ENCODE assay signal across 1 cellular context in genomic region chr7:4631664-4632171, GRCh38.
TF ChIP-seq lines count a peak whose summit lies in the region.

No MANE protein-coding gene starts in this region.

TF ChIP-seq in HepG2, 621 proteins besides CTCF, POLR2A, EP300 and RAD21 (continued from another document and continues in another):
- TF ChIP-seq ARID5B (CRISPR knock-in tag; IDR thresholded peaks at IDR 0.05) (peak; percentile 47), SALL2 (CRISPR knock-in tag; IDR thresholded peaks at IDR 0.05) (no peak), ZNF431 (CRISPR knock-in tag; IDR thresholded peaks at IDR 0.05; ENCODE audit: borderline replicate concordance, low read depth) (no peak), ZKSCAN5 (CRISPR knock-in tag; IDR thresholded peaks at IDR 0.05) (no peak), ZNF101 (CRISPR knock-in tag; IDR thresholded peaks at IDR 0.05; ENCODE audit: borderline replicate concordance, low read depth) (no peak), ZBTB3 (CRISPR knock-in tag; IDR thresholded peaks at IDR 0.05; ENCODE audit: borderline replicate concordance, low read depth) (no peak), FLYWCH1 (CRISPR knock-in tag; IDR thresholded peaks at IDR 0.05) (no peak), E2F5 (CRISPR knock-in tag; conservative IDR thresholded peaks at IDR 0.05) (no peak), PHF21A (CRISPR knock-in tag; IDR thresholded peaks at IDR 0.05) (0 out of 2 replicates have a peak, but pooled peaks have one; percentile 22), ZNF136 (CRISPR knock-in tag; IDR thresholded peaks at IDR 0.05; ENCODE audit: low read depth) (no peak), HINFP (CRISPR knock-in tag; IDR thresholded peaks at IDR 0.05; ENCODE audit: low read depth) (peak; percentile 76; the same call in 1 of the 2 replicates), ATF4 (CRISPR knock-in tag; IDR thresholded peaks at IDR 0.05) (no peak), CEBPG (CRISPR knock-in tag; IDR thresholded peaks at IDR 0.05) (peak; percentile 81), NFIC (IDR thresholded peaks at IDR 0.05; ENCODE audit: low read length) (no peak), ZNF496 (CRISPR knock-in tag; IDR thresholded peaks at IDR 0.05; ENCODE audit: insufficient replicate concordance) (no peak), ZNF691 (CRISPR knock-in tag; IDR thresholded peaks at IDR 0.05; ENCODE audit: borderline replicate concordance, low read depth) (0 out of 2 replicates have a peak, but pooled peaks have one; percentile 46), SALL1 (CRISPR knock-in tag; IDR thresholded peaks at IDR 0.05) (no peak), ZNF678 (CRISPR knock-in tag; IDR thresholded peaks at IDR 0.05) (no peak), NCOA1 (CRISPR knock-in tag; IDR thresholded peaks at IDR 0.05) (no peak), DDIT3 (CRISPR knock-in tag; IDR thresholded peaks at IDR 0.05) (no peak), MEIS1 (CRISPR knock-in tag; IDR thresholded peaks at IDR 0.05; ENCODE audit: borderline replicate concordance) (0 out of 2 replicates have a peak, but pooled peaks have one; percentile 67), SRSF9 (IDR thresholded peaks at IDR 0.05; ENCODE audit: borderline replicate concordance, insufficient read depth, low read depth, low read length, poor library complexity, severe bottlenecking) (no peak), ZNF510 (CRISPR knock-in tag; IDR thresholded peaks at IDR 0.05; ENCODE audit: low read depth) (0 out of 2 replicates have a peak, but pooled peaks have one; percentile 56), ZNF567 (CRISPR knock-in tag; IDR thresholded peaks at IDR 0.05; ENCODE audit: borderline replicate concordance) (no peak), SP5 (CRISPR knock-in tag; IDR thresholded peaks at IDR 0.05; ENCODE audit: borderline replicate concordance, low read depth) (no peak), PCBP1 (IDR thresholded peaks at IDR 0.05; ENCODE audit: borderline replicate concordance, low read depth, low read length) (no peak), ZNF530 (CRISPR knock-in tag; IDR thresholded peaks at IDR 0.05; ENCODE audit: low read depth) (no peak), ZNF776 (CRISPR knock-in tag; IDR thresholded peaks at IDR 0.05) (no peak), JARID2 (CRISPR knock-in tag; IDR thresholded peaks at IDR 0.05; ENCODE audit: insufficient replicate concordance) (no peak), CC2D1A (CRISPR knock-in tag; IDR thresholded peaks at IDR 0.05) (no peak), NCOR1 (IDR thresholded peaks at IDR 0.05; ENCODE audit: borderline replicate concordance, low read length) (no peak), ZBTB33 (CRISPR knock-in tag; IDR thresholded peaks at IDR 0.05) (0 out of 2 replicates have a peak, but pooled peaks have one; percentile 9), RXRA (CRISPR knock-in tag; IDR thresholded peaks at IDR 0.05) (no peak), RARG (CRISPR knock-in tag; IDR thresholded peaks at IDR 0.05; ENCODE audit: low read depth) (no peak), ZMYM4 (CRISPR knock-in tag; IDR thresholded peaks at IDR 0.05) (peak; percentile 29; the same call in 1 of the 2 replicates), ZBTB20 (CRISPR knock-in tag; IDR thresholded peaks at IDR 0.05; ENCODE audit: borderline replicate concordance, low read depth) (no peak), ZNF746 (CRISPR knock-in tag; IDR thresholded peaks at IDR 0.05) (no peak), MYC (CRISPR knock-in tag; IDR thresholded peaks at IDR 0.05; ENCODE audit: borderline replicate concordance) (peak; percentile 37; the same call in 1 of the 2 replicates), EZH2 (conservative IDR thresholded peaks at IDR 0.05; ENCODE audit: low read depth, low read length) (no peak), ZNF7 (CRISPR knock-in tag; IDR thresholded peaks at IDR 0.05) (no peak), ZNF777 (CRISPR knock-in tag; IDR thresholded peaks at IDR 0.05) (no peak), ZNF296 (CRISPR knock-in tag; conservative IDR thresholded peaks at IDR 0.05) (no peak), ELK4 (CRISPR knock-in tag; IDR thresholded peaks at IDR 0.05; ENCODE audit: borderline replicate concordance) (no peak), STAG1 (CRISPR knock-in tag; IDR thresholded peaks at IDR 0.05) (peak; percentile 86), ZNF253 (CRISPR knock-in tag; IDR thresholded peaks at IDR 0.05; ENCODE audit: borderline replicate concordance) (no peak), ZFP36 (IDR thresholded peaks at IDR 0.05; ENCODE audit: borderline replicate concordance, low read depth, low read length, partially characterized antibody) (no peak), IRF1 (CRISPR knock-in tag; IDR thresholded peaks at IDR 0.05; ENCODE audit: low read depth) (no peak), ZNF263 (CRISPR knock-in tag; IDR thresholded peaks at IDR 0.05) (no peak), BHLHE40 (IDR thresholded peaks at IDR 0.05; ENCODE audit: low read length) (peak; percentile 97), PHF8 (CRISPR knock-in tag; IDR thresholded peaks at IDR 0.05) (0 out of 2 replicates have a peak, but pooled peaks have one; percentile 20), USF2 (IDR thresholded peaks at IDR 0.05; ENCODE audit: low read depth, low read length) (peak; percentile 38; the same call in 1 of the 2 replicates), USF2 (CRISPR knock-in tag; IDR thresholded peaks at IDR 0.05; ENCODE audit: borderline replicate concordance) (peak; percentile 59; the same call in 1 of the 2 replicates), ZSCAN12 (CRISPR knock-in tag; IDR thresholded peaks at IDR 0.05) (no peak), ZNF282 (IDR thresholded peaks at IDR 0.05; ENCODE audit: partially characterized antibody) (no peak), ZNF501 (CRISPR knock-in tag; IDR thresholded peaks at IDR 0.05) (peak; percentile 64; the same call in 1 of the 2 replicates), MAX (IDR thresholded peaks at IDR 0.05) (peak; percentile 55; the same call in 1 of the 2 replicates), TEF (CRISPR knock-in tag; IDR thresholded peaks at IDR 0.05) (no peak)
